14 cellular contexts compared by ENCODE assay signal in genomic region chr12:105468464-105468863, GRCh38.
A peak's percentile ranks its signal among the peaks of the same experiment; 100 is the strongest.
DNase-seq lines count a peak whose midpoint lies in the region; ATAC-seq and TF ChIP-seq lines count a peak whose summit lies in the region.
"Had no signal": no experiment of that assay in that cellular context is flagged by ENCODE, and none has a peak within 500 bp of the region (broad histone marks: within the 10 kb centered on the region; RNA-seq: fewer than 3 reads in every experiment).

No MANE protein-coding gene starts in this region.

- TF ChIP-seq CTCF in right atrium auricular region (IDR thresholded peaks at IDR 0.05) (no peak), esophagus muscularis mucosa (IDR thresholded peaks at IDR 0.05) (no peak), upper lobe of left lung (IDR thresholded peaks at IDR 0.05) (peak in 1 of 6 experiments; percentile 23)

- no peak overlapping the region for H3K4me3 ChIP-seq in right atrium auricular region
- H3K4me3 ChIP-seq in esophagus muscularis mucosa, result no peak overlapping the region
- H3K4me3 ChIP-seq in mesodermal cell (ENCODE audit: extremely low read depth, insufficient read depth, low read length, poor library complexity, severe bottlenecking), result no peak overlapping the region
- H3K4me3 ChIP-seq in upper lobe of left lung, result no peak overlapping the region
- H3K4me3 ChIP-seq: GM23338 had no signal

- WGBS in esophagus muscularis mucosa, result 76% methylated on average over 1 of the region's 1 CpG
- WGBS in mesodermal cell (ENCODE audit: insufficient coverage in 2 of 2), 2 experiments, result 60% methylated on average over 1 of the region's 1 CpG; no CpG with 5 or more reads in 1 of the 2 experiments
- 33 to 38% methylated on average over 1 of the region's 1 CpG for WGBS in upper lobe of left lung, 2 donors

- peak overlapping the region in 1 of 2 donors; percentile 62 for H3K27ac ChIP-seq in right atrium auricular region
- H3K27ac ChIP-seq in esophagus muscularis mucosa (replicated peaks in 1 of 4), result peak overlapping the region in 3 of 4 donors; percentile 12 to 32 (median 30)
- H3K27ac ChIP-seq in mesodermal cell (ENCODE audit: low read depth, low read length, severe bottlenecking), result peak overlapping the region; percentile 51
- peak overlapping the region; percentile 53 to 83 (median 70) for H3K27ac ChIP-seq in upper lobe of left lung
- H3K27ac ChIP-seq: 22Rv1 had no signal

- in situ Hi-C loops in G401 (cut with HindIII; ENCODE audit: low sequenced_read_pairs), result no loop called here

- DNase-seq in Right ventricle myocardium superior (no peak), right atrium auricular region (ENCODE audit: low spot score) (no peak), esophagus muscularis mucosa (ENCODE audit: extremely low spot score) (no peak), upper lobe of left lung (no peak), G401 (ENCODE audit: low spot score) (no peak), NCI-H345 treated with DMSO at 0.1 percent for 48 hours (lab: John Stamatoyannopoulos, UW; ENCODE audit: unreplicated experiment) (no peak)
- DNase-seq: CD8-positive, alpha-beta memory T cell; NCI-H1417; NCI-H2029; NCI-H524 treated with DMSO at 0.1 percent for 48 hours had no signal

- peaks cover 0 to 37% of the 10 kb centered on the region in 2 donors for H3K4me1 ChIP-seq in right atrium auricular region
- H3K4me1 ChIP-seq in esophagus muscularis mucosa, result peaks cover 0 to 10% (median 0%) of the 10 kb centered on the region in 4 donors
- peaks cover 29% of the 10 kb centered on the region for H3K4me1 ChIP-seq in mesodermal cell (ENCODE audit: control insufficient read depth, insufficient read depth, low read length, poor library complexity, severe bottlenecking)
- H3K4me1 ChIP-seq in upper lobe of left lung, result peaks cover 13 to 20% (median 15%) of the 10 kb centered on the region in 4 donors

- TF ChIP-seq POLR2A in esophagus muscularis mucosa (IDR thresholded peaks at IDR 0.05; ENCODE audit: low read depth) (no peak), upper lobe of left lung (IDR thresholded peaks at IDR 0.05) (no peak)

- H3K27me3 ChIP-seq in right atrium auricular region, result no peaks in the 10 kb centered on the region
- H3K27me3 ChIP-seq in esophagus muscularis mucosa, result peaks cover 0 to 7% (median 0%) of the 10 kb centered on the region in 4 donors
- H3K27me3 ChIP-seq in upper lobe of left lung, result no peaks in the 10 kb centered on the region

- TF ChIP-seq EP300 in esophagus muscularis mucosa (IDR thresholded peaks at IDR 0.05) (no peak), upper lobe of left lung (IDR thresholded peaks at IDR 0.05) (peak in 2 of 4 donors; percentile 80 to 90)

- ATAC-seq in Right ventricle myocardium superior (ENCODE audit: poor library complexity) (peak; percentile 12), upper lobe of left lung (ENCODE audit: low FRiP score in 2 of 2) (no peak), GM19452 (IDR thresholded peaks at IDR 0.05; ENCODE audit: unreplicated experiment) (no peak)
- ATAC-seq: GM23338 had no signal

- H3K36me3 ChIP-seq in right atrium auricular region, result no peaks in the 10 kb centered on the region
- H3K36me3 ChIP-seq in esophagus muscularis mucosa, result no peaks in the 10 kb centered on the region
- H3K36me3 ChIP-seq in mesodermal cell (ENCODE audit: control insufficient read depth, insufficient read depth, low read length), result no peaks in the 10 kb centered on the region
- H3K36me3 ChIP-seq in upper lobe of left lung, result no peaks in the 10 kb centered on the region

- intact Hi-C loops in Right ventricle myocardium superior (cut with DNase I) (no loop called here), esophagus muscularis mucosa (cut with DNase I) (no loop called here)

- H3K9me3 ChIP-seq in right atrium auricular region (no peaks in the 10 kb centered on the region), esophagus muscularis mucosa (no peaks in the 10 kb centered on the region), mesodermal cell (ENCODE audit: control insufficient read depth, low read length) (no peaks in the 10 kb centered on the region), upper lobe of left lung (no peaks in the 10 kb centered on the region)
